ENCODE assay signal across 8 cellular contexts in genomic region chr12:59596232-59597143, GRCh38.
DNase-seq lines count a peak whose midpoint lies in the region; ATAC-seq and TF ChIP-seq lines count a peak whose summit lies in the region.

No MANE protein-coding gene starts in this region.

- DNase-seq in 8988T (peak; percentile 13), NCI-H2196 (lab: John Stamatoyannopoulos, UW; ENCODE audit: unreplicated experiment) (peak; percentile 29), choroid plexus epithelial cell (ENCODE audit: low read depth) (peak; percentile 82), left kidney (ENCODE audit: low read depth, low spot score) (peak; percentile 87)
- DNase-seq in activated CD4-positive, alpha-beta T cell treated with anti-CD3 and anti-CD28 coated beads for 24 hours (ENCODE audit: low read depth in 2 of 2): peak; percentile 46 to 63
- DNase-seq in stimulated activated CD4-positive, alpha-beta T cell treated with anti-CD3 and anti-CD28 coated beads, Interleukin-1b, Interleukin-23, amount 100 ng/mL, for 48 hours: peak; percentile 80

- TF ChIP-seq CTCF in choroid plexus epithelial cell (conservative IDR thresholded peaks at IDR 0.05; ENCODE audit: low read depth, low read length): no peak

- ATAC-seq in GM18861 (IDR thresholded peaks at IDR 0.05; ENCODE audit: unreplicated experiment): peak; percentile 30
- peak; percentile 41 for ATAC-seq in HG03095 (IDR thresholded peaks at IDR 0.05; ENCODE audit: unreplicated experiment)

- peak overlapping the region; percentile 77 for H3K4me3 ChIP-seq in choroid plexus epithelial cell (ENCODE audit: low read depth, low read length)

Comparison
In these comparisons a context has a peak if more than half of its experiments do, and no peak if none do; other contexts are left out.
1. Peak in every context shown above with its lines: DNase-seq, ATAC-seq and H3K4me3 ChIP-seq.
2. DNase-seq: peak in every context shown above with its lines; median percentile 87 in left kidney; 82 in choroid plexus epithelial cell; 80 in stimulated activated CD4-positive, alpha-beta T cell treated with anti-CD3 and anti-CD28 coated beads, Interleukin-1b, Interleukin-23, amount 100 ng/mL, for 48 hours; 54 in activated CD4-positive, alpha-beta T cell treated with anti-CD3 and anti-CD28 coated beads for 24 hours; 29 in NCI-H2196; 13 in 8988T.